3 cellular contexts compared by ENCODE assay signal in the genomic region with DNA sequence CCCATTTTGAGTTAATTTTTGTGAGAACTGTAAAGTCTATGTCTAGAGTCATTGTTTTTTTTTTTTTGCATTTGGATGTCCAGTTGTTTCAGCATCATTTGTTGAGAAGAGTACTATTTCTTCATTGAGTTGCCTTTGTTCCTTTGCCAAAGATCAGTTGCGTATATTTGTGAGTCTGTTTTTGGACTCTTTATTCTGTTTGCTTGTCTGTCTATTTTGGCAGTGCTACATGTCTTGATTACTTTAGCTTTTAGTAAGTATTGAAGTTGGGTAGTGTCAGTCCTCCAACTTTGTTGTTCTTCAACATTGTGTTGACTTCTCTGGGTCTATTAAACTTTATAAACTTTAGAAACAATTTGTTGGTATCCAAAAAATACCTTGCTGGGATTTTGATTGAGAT.
"Had no signal": no experiment of that assay in that cellular context is flagged by ENCODE, and none has a peak within 500 bp of the region (broad histone marks: within the 10 kb centered on the region; RNA-seq: fewer than 3 reads in every experiment).

No MANE protein-coding gene starts in this region.

- H3K4me3 ChIP-seq: GM12878 had no signal

- DNase-seq: GDM1, GF-D8 had no signal
